Comparison of ENCODE assay signal across 11 cellular contexts in the genomic region with DNA sequence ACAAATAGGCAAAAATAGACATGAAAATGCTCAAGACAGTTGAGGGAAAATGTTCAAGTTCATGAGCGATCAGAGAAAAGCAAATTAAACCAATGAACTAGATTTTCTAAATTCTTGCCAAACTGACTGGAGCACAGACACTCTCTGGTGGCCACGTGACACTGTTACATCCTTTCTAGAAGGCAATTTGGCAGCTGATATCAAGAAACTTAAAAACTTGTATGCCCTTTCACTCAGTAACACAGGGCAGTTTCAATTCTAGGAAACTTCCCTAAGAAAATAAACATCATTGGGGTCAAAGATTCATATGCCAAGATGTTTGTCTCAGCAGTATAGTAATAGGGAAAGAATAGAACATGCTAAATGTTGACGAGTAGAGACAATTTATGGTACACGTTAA. TPM values are rescaled to one million over a fixed set of nuclear protein-coding genes. Genes with fewer than 3 reads are reported as not detected.
DNase-seq lines count a peak whose midpoint lies in the region; ATAC-seq and TF ChIP-seq lines count a peak whose summit lies in the region.
"Had no signal": no experiment of that assay in that cellular context is flagged by ENCODE, and none has a peak within 500 bp of the region (broad histone marks: within the 10 kb centered on the region; RNA-seq: fewer than 3 reads in every experiment).

No MANE protein-coding gene starts in this region.

- TF ChIP-seq CTCF in DND-41 (IDR thresholded peaks at IDR 0.05; ENCODE audit: borderline replicate concordance, extremely low read depth, low read length, poor library complexity, severe bottlenecking), result peak; percentile 20
- TF ChIP-seq CTCF in OCI-LY3 (IDR thresholded peaks at IDR 0.05; ENCODE audit: low read depth, low read length), result 0 out of 2 replicates have a peak, but pooled peaks have one; percentile 21
- TF ChIP-seq CTCF in epithelial cell of proximal tubule (conservative IDR thresholded peaks at IDR 0.05; ENCODE audit: low read depth, low read length), result peak; percentile 35
- TF ChIP-seq CTCF in neural crest cell (conservative IDR thresholded peaks at IDR 0.05), result peak; percentile 40
- no peak for TF ChIP-seq CTCF in GM20000 (IDR thresholded peaks at IDR 0.05; ENCODE audit: extremely low read depth, missing control alignments)

- H3K36me3 Mint-ChIP-seq in neural crest cell (ENCODE audit: low read depth), result no peaks in the 10 kb centered on the region

- H2AFZ ChIP-seq in DND-41 (ENCODE audit: low read depth, low read length), result no peak overlapping the region
- no peak overlapping the region for H2AFZ ChIP-seq in OCI-LY3 (ENCODE audit: low read depth, low read length)

- peaks cover 4% of the 10 kb centered on the region for H3K27me3 ChIP-seq in DND-41 (ENCODE audit: insufficient read depth, low read length, poor library complexity)
- no peaks in the 10 kb centered on the region for H3K27me3 ChIP-seq in OCI-LY3 (ENCODE audit: low read depth, low read length)

- H3K27me3 Mint-ChIP-seq in neural crest cell (ENCODE audit: low read depth), result no peaks in the 10 kb centered on the region

- H3K4me1 ChIP-seq in DND-41 (ENCODE audit: insufficient read depth, low read length) (no peaks in the 10 kb centered on the region), OCI-LY3 (ENCODE audit: low read length) (no peaks in the 10 kb centered on the region)
- H3K4me1 ChIP-seq: prostate gland had no signal

- H3K9me3 Mint-ChIP-seq in neural crest cell, result peaks cover 2% of the 10 kb centered on the region

- no peak overlapping the region for H3K27ac Mint-ChIP-seq in neural crest cell (ENCODE audit: unreplicated experiment)

- DNase-seq in DND-41 (no peak), epithelial cell of proximal tubule (ENCODE audit: low read depth) (no peak), neural crest cell (ENCODE audit: low read depth, low spot score) (no peak), NCI-H748 treated with DMSO at 0.1 percent for 48 hours (lab: John Stamatoyannopoulos, UW) (no peak), GM20000 (ENCODE audit: low spot score) (no peak), NK-92 (lab: John Stamatoyannopoulos, UW; ENCODE audit: unreplicated experiment) (no peak)
- DNase-seq: kidney glomerular epithelial cell, NCI-H1436 treated with DMSO at 0.1 percent for 48 hours had no signal

- no peak overlapping the region for H3K9ac ChIP-seq in DND-41 (ENCODE audit: low read depth, low read length)
- no peak overlapping the region for H3K9ac ChIP-seq in OCI-LY3 (ENCODE audit: low read length)

- H3K27ac ChIP-seq in DND-41 (ENCODE audit: low read length) (no peak overlapping the region), OCI-LY3 (ENCODE audit: low read length) (no peak overlapping the region)
- H3K27ac ChIP-seq: prostate gland had no signal

- ATAC-seq in DND-41 (ENCODE audit: insufficient read depth, low read depth), result no peak
- ATAC-seq in HG03196 (IDR thresholded peaks at IDR 0.05; ENCODE audit: unreplicated experiment), result no peak

- no peak overlapping the region for H3K4me3 Mint-ChIP-seq in neural crest cell

- H3K4me1 Mint-ChIP-seq in neural crest cell, result no peaks in the 10 kb centered on the region

- no peaks in the 10 kb centered on the region for H4K20me1 ChIP-seq in DND-41 (ENCODE audit: insufficient read depth, low read length)
- H4K20me1 ChIP-seq in OCI-LY3 (ENCODE audit: insufficient read depth, low read length), result no peaks in the 10 kb centered on the region

- no peak overlapping the region for H3K4me3 ChIP-seq in DND-41 (ENCODE audit: low read depth in 1 of 2, low read length in 2 of 2)
- no peak overlapping the region for H3K4me3 ChIP-seq in OCI-LY3 (ENCODE audit: low read length)
- no peak overlapping the region for H3K4me3 ChIP-seq in epithelial cell of proximal tubule (ENCODE audit: low read depth, low read length)
- H3K4me3 ChIP-seq: prostate gland had no signal

- H3K9me3 ChIP-seq in DND-41 (ENCODE audit: insufficient read depth, low read length, severe bottlenecking), result no peaks in the 10 kb centered on the region
- no peaks in the 10 kb centered on the region for H3K9me3 ChIP-seq in OCI-LY3 (ENCODE audit: insufficient read depth, low read length)
- H3K9me3 ChIP-seq: prostate gland had no signal

- H3K36me3 ChIP-seq in DND-41 (ENCODE audit: insufficient read depth, low read length), result no peaks in the 10 kb centered on the region
- peaks cover 4% of the 10 kb centered on the region for H3K36me3 ChIP-seq in OCI-LY3 (replicated peaks; ENCODE audit: low read depth, low read length)
- H3K36me3 ChIP-seq: prostate gland had no signal

- H3K4me2 ChIP-seq in DND-41 (ENCODE audit: insufficient read depth, low read length) (no peak overlapping the region), OCI-LY3 (ENCODE audit: low read length) (no peak overlapping the region)

- H3K79me2 ChIP-seq in DND-41 (ENCODE audit: insufficient read depth, low read length) (no peaks in the 10 kb centered on the region), OCI-LY3 (ENCODE audit: low read length) (no peaks in the 10 kb centered on the region)

RNA-seq across cellular contexts. Expression of a gene that starts 52.2 kb away (rescaled TPM):
- total RNA-seq in epithelial cell of proximal tubule (23.0 and 25.0 TPM in 2 replicates), neural crest cell (12.5 and 13.9 TPM in 2 replicates)
